16 cellular contexts compared by ENCODE assay signal in the genomic region with DNA sequence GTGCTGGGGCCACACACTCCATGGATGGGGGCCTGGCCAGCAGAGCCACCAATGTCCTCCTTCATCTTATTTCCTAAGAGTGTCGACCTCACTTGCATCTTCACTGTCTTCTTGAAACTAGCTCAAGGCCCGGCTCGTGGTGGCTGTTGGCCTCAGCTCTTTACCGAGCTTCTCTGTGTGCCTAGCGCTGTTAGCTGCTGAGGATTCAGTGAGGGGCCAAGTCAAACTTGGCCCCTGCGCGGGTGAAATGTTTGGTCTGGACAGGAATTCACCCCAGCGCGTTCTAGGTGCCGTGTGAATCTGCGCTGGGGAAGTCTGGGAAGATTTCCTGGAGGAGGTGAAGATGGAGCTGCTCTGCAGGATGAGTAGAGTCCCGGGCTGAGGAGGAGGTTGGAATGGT. TPM values are rescaled to one million over a fixed set of nuclear protein-coding genes. Genes with fewer than 3 reads are reported as not detected.
DNase-seq lines count a peak whose midpoint lies in the region; ATAC-seq and TF ChIP-seq lines count a peak whose summit lies in the region.
"Had no signal": no experiment of that assay in that cellular context is flagged by ENCODE, and none has a peak within 500 bp of the region (broad histone marks: within the 10 kb centered on the region; RNA-seq: fewer than 3 reads in every experiment).

No MANE protein-coding gene starts in this region.

- ATAC-seq in lower lobe of right lung, result no peak
- ATAC-seq in T-helper 17 cell, result no peak
- ATAC-seq: Right ventricle myocardium inferior had no signal

- H3K9me3 ChIP-seq in lower lobe of right lung (no peaks in the 10 kb centered on the region), vagina (no peaks in the 10 kb centered on the region), T-helper 17 cell (ENCODE audit: control insufficient read depth, low read length, poor library complexity, severe bottlenecking) (no peaks in the 10 kb centered on the region), prostate gland (no peaks in the 10 kb centered on the region)

- TF ChIP-seq POLR2A in vagina (IDR thresholded peaks at IDR 0.05) (no peak), prostate gland (IDR thresholded peaks at IDR 0.05) (no peak)

- H3K27ac Mint-ChIP-seq in brain (peak overlapping the region in 4 of 5 experiments; percentile 39 to 84 (median 64)), progenitor cell of endocrine pancreas (peak overlapping the region; percentile 41), T-helper 17 cell (no peak overlapping the region)

- H3K4me1 Mint-ChIP-seq in brain, result peaks cover 74% of the 10 kb centered on the region
- H3K4me1 Mint-ChIP-seq in progenitor cell of endocrine pancreas (ENCODE audit: low read depth), result peaks cover 3% of the 10 kb centered on the region
- H3K4me1 Mint-ChIP-seq in T-helper 17 cell, result no peaks in the 10 kb centered on the region

- peaks cover 10% of the 10 kb centered on the region for H3K27me3 Mint-ChIP-seq in brain
- H3K27me3 Mint-ChIP-seq in progenitor cell of endocrine pancreas, result peaks cover 47% of the 10 kb centered on the region
- peaks cover 81% of the 10 kb centered on the region for H3K27me3 Mint-ChIP-seq in T-helper 17 cell

- H3K4me1 ChIP-seq in lower lobe of right lung (peaks cover 4% of the 10 kb centered on the region), vagina (peaks cover 27% of the 10 kb centered on the region), prostate gland (replicated peaks) (no peaks in the 10 kb centered on the region)

- intact Hi-C loops in lower lobe of right lung (cut with DNase I), result no loop called here
- intact Hi-C loops in vagina (cut with DNase I), result no loop called here
- intact Hi-C loops in prostate gland (cut with DNase I), result no loop called here

- no peak overlapping the region for H3K4me3 Mint-ChIP-seq in brain
- no peak overlapping the region for H3K4me3 Mint-ChIP-seq in progenitor cell of endocrine pancreas (ENCODE audit: low read depth)
- H3K4me3 Mint-ChIP-seq in T-helper 17 cell, result no peak overlapping the region

- TF ChIP-seq CTCF in brain (conservative IDR thresholded peaks at IDR 0.05), result no peak
- no peak for TF ChIP-seq CTCF in lower lobe of right lung (IDR thresholded peaks at IDR 0.05)
- no peak for TF ChIP-seq CTCF in progenitor cell of endocrine pancreas (IDR thresholded peaks at IDR 0.05; ENCODE audit: unreplicated experiment)
- no peak for TF ChIP-seq CTCF in vagina (IDR thresholded peaks at IDR 0.05)
- TF ChIP-seq CTCF in prostate gland (IDR thresholded peaks at IDR 0.05), result no peak

- H3K27me3 ChIP-seq in lower lobe of right lung (ENCODE audit: low read depth), result peaks cover 3% of the 10 kb centered on the region
- H3K27me3 ChIP-seq in vagina, result no peaks in the 10 kb centered on the region
- H3K27me3 ChIP-seq in prostate gland (replicated peaks; ENCODE audit: insufficient read depth), result peaks cover 3% of the 10 kb centered on the region

- H3K36me3 Mint-ChIP-seq in brain, result no peaks in the 10 kb centered on the region
- H3K36me3 Mint-ChIP-seq in progenitor cell of endocrine pancreas (ENCODE audit: insufficient read depth), result no peaks in the 10 kb centered on the region
- peaks cover 2% of the 10 kb centered on the region for H3K36me3 Mint-ChIP-seq in T-helper 17 cell (ENCODE audit: low read depth)

- H3K4me3 ChIP-seq in lower lobe of right lung (no peak overlapping the region), vagina (no peak overlapping the region), prostate gland (no peak overlapping the region)

- DNase-seq in lower lobe of right lung (peak; percentile 11), progenitor cell of endocrine pancreas (ENCODE audit: low spot score, unreplicated experiment) (no peak), vagina (ENCODE audit: extremely low spot score in 2 of 2) (no peak), T-helper 9 cell (no peak), T-helper 17 cell (no peak), prostate gland (ENCODE audit: low spot score) (no peak)
- DNase-seq: DMS153, EL, HCEC 1CT, Karpas-422, NCI-H1105 treated with DMSO at 0.1 percent for 48 hours, NCI-H187, NCI-H446, NCI-H748 treated with DMSO at 0.1 percent for 48 hours had no signal

- H3K36me3 ChIP-seq in lower lobe of right lung, result no peaks in the 10 kb centered on the region
- H3K36me3 ChIP-seq in vagina, result no peaks in the 10 kb centered on the region
- H3K36me3 ChIP-seq in prostate gland, result no peaks in the 10 kb centered on the region

- no peaks in the 10 kb centered on the region for H3K9me3 Mint-ChIP-seq in brain
- H3K9me3 Mint-ChIP-seq in progenitor cell of endocrine pancreas (ENCODE audit: low read depth), result no peaks in the 10 kb centered on the region

- WGBS in prostate gland, result 85% methylated on average over 12 of the region's 12 CpGs

- no peak overlapping the region for H3K27ac ChIP-seq in lower lobe of right lung
- H3K27ac ChIP-seq in vagina, result peak overlapping the region; percentile 72
- H3K27ac ChIP-seq in prostate gland, result no peak overlapping the region

RNA-seq across cellular contexts. Expression of a gene that starts 8.5 kb away (rescaled TPM):
- polyA plus RNA-seq in brain (ENCODE audit: insufficient read depth, low read depth, low replicate concordance), result 18.8 TPM
- total RNA-seq in lower lobe of right lung (5.8 TPM), progenitor cell of endocrine pancreas (2.2 and 2.9 TPM in 2 replicates), vagina (5.4 TPM), T-helper 17 cell (not detected), prostate gland (1 to 10 TPM; 1.0 to 4.4 TPM)
